In genomic region chr9:137460363-137461315, GRCh38 we compare ENCODE assay signal across 1 cellular context.
TF ChIP-seq lines count a peak whose summit lies in the region.

No MANE protein-coding gene starts in this region.

TF ChIP-seq in HCT116, 20 proteins besides CTCF, POLR2A, EP300 and RAD21 (continued from another document):
- no peak for TF ChIP-seq ZNF274 (IDR thresholded peaks at IDR 0.05; ENCODE audit: low read depth, low read length)
- no peak for TF ChIP-seq EZH2phosphoT487 (IDR thresholded peaks at IDR 0.05; ENCODE audit: borderline replicate concordance)
- TF ChIP-seq SRF (IDR thresholded peaks at IDR 0.05; ENCODE audit: low read depth): no peak
- TF ChIP-seq CEBPB (IDR thresholded peaks at IDR 0.05; ENCODE audit: low read depth): no peak
- no peak for TF ChIP-seq EGR1 (IDR thresholded peaks at IDR 0.05; ENCODE audit: low read depth)
- TF ChIP-seq ZBTB33 (IDR thresholded peaks at IDR 0.05; ENCODE audit: extremely low read depth, insufficient replicate concordance, low read length): no peak
- no peak for TF ChIP-seq POLR2AphosphoS5 (IDR thresholded peaks at IDR 0.05; ENCODE audit: low read depth, low read length)
- no peak for TF ChIP-seq MAX (IDR thresholded peaks at IDR 0.05)
- TF ChIP-seq TCF7L2 (IDR thresholded peaks at IDR 0.05; ENCODE audit: borderline replicate concordance, extremely low read depth, insufficient read depth, insufficient read length): no peak
- TF ChIP-seq SIN3A (IDR thresholded peaks at IDR 0.05; ENCODE audit: low read depth): no peak
